In genomic region chr1:36156329-36157114, GRCh38 we compare ENCODE assay signal across 8 cellular contexts. TPM values are rescaled to one million over a fixed set of nuclear protein-coding genes. Genes with fewer than 3 reads are reported as not detected.
DNase-seq lines count a peak whose midpoint lies in the region; FAIRE-seq and TF ChIP-seq lines count a peak whose summit lies in the region.

No MANE protein-coding gene starts in this region.

- H3K4me2 ChIP-seq in endothelial cell of umbilical vein (ENCODE audit: insufficient read depth, low read length): peak overlapping the region; percentile 77

- H3K4me1 ChIP-seq in endothelial cell of umbilical vein (ENCODE audit: control insufficient read depth, extremely low read depth, insufficient read depth, low read length) (peaks cover 51% of the 10 kb centered on the region), stomach smooth muscle (ENCODE audit: control insufficient read depth, insufficient read depth, low read length) (peaks cover 76% of the 10 kb centered on the region)

- peak overlapping the region; percentile 78 for H3K27ac Mint-ChIP-seq in HFFc6

- peaks cover 72% of the 10 kb centered on the region for H3K4me1 Mint-ChIP-seq in HFFc6 (ENCODE audit: low read depth)

- no peaks in the 10 kb centered on the region for H3K9me1 ChIP-seq in endothelial cell of umbilical vein (replicated peaks; ENCODE audit: control insufficient read depth, extremely low read depth, insufficient read depth, low read length)

- DNase-seq in DMS79 treated with DMSO at 0.1 percent for 48 hours (lab: John Stamatoyannopoulos, UW) (peak; percentile 73), HFFc6 (peak; percentile 37), NCI-H526 (lab: John Stamatoyannopoulos, UW) (peak; percentile 72 to 94), endothelial cell of umbilical vein (ENCODE audit: low read depth, low spot score) (peak; percentile 82), midbrain (lab: John Stamatoyannopoulos, UW) (peak; percentile 85), AG08395 (ENCODE audit: low spot score) (no peak)
- DNase-seq in activated CD8-positive, alpha-beta memory T cell treated with anti-CD3 and anti-CD28 coated beads for 24 hours: peak; percentile 83

- H3K36me3 Mint-ChIP-seq in HFFc6 (ENCODE audit: low read depth): peaks cover 21% of the 10 kb centered on the region

- H3K27me3 ChIP-seq in endothelial cell of umbilical vein (ENCODE audit: control insufficient read depth in 2 of 2, insufficient read depth in 2 of 2, low read length in 2 of 2) (no peaks in the 10 kb centered on the region), stomach smooth muscle (ENCODE audit: control insufficient read depth in 1 of 2, insufficient read depth in 2 of 2, low read length in 2 of 2) (no peaks in the 10 kb centered on the region)

- H3K9me3 ChIP-seq in endothelial cell of umbilical vein (replicated peaks; ENCODE audit: control insufficient read depth, insufficient read depth, low read length): no peaks in the 10 kb centered on the region
- H3K9me3 ChIP-seq in stomach smooth muscle (ENCODE audit: control insufficient read depth in 2 of 2, low read length in 2 of 2): no peaks in the 10 kb centered on the region

- peak overlapping the region; percentile 98 for H3K4me3 Mint-ChIP-seq in HFFc6

- H3K4me3 ChIP-seq in endothelial cell of umbilical vein (replicated peaks in 1 of 3; ENCODE audit: insufficient read depth in 1 of 3, low read depth in 1 of 3, low read length in 3 of 3) (peak overlapping the region; percentile 48 to 88 (median 80)), stomach smooth muscle (ENCODE audit: low read length in 2 of 2) (peak overlapping the region; percentile 93 to 96)

- POLR2A ChIA-PET in endothelial cell of umbilical vein (lab: Charles Lee): interaction anchor here (0.6 to 2.1 kb wide), 3 partner anchors 10 to 68 kb away, joined by 4 to 6 read pairs (median 4); partner anchors contain the start of gene THRAP3

- no peaks in the 10 kb centered on the region for H3K9me3 Mint-ChIP-seq in HFFc6

- dilution Hi-C loops in endothelial cell of umbilical vein (cut with MboI; ENCODE audit: extremely low pct_ligation_motif_present, low sequenced_read_pairs): no loop called here

- H3K79me2 ChIP-seq in endothelial cell of umbilical vein (ENCODE audit: control insufficient read depth, insufficient read depth, low read length): peaks cover 55% of the 10 kb centered on the region

- H3K36me3 ChIP-seq in endothelial cell of umbilical vein (ENCODE audit: control insufficient read depth in 2 of 2, extremely low read depth in 1 of 2, insufficient read depth in 2 of 2, low read length in 2 of 2) (no peaks in the 10 kb centered on the region), stomach smooth muscle (ENCODE audit: control insufficient read depth in 2 of 2, insufficient read depth in 2 of 2, low read length in 2 of 2) (peaks cover 2 to 5% of the 10 kb centered on the region in 2 donors)

- TF ChIP-seq CTCF in HFFc6 (IDR thresholded peaks at IDR 0.05): no peak
- no peak for TF ChIP-seq CTCF in endothelial cell of umbilical vein (IDR thresholded peaks at IDR 0.05; ENCODE audit: extremely low read depth in 1 of 2, insufficient read depth in 1 of 2, low read depth in 1 of 2, low read length in 2 of 2)

- no peaks in the 10 kb centered on the region for H4K20me1 ChIP-seq in endothelial cell of umbilical vein (replicated peaks; ENCODE audit: control insufficient read depth, extremely low read depth, insufficient read depth, low read length)

- H3K27me3 Mint-ChIP-seq in HFFc6 (ENCODE audit: insufficient read depth): peaks cover 2% of the 10 kb centered on the region; the same call in 1 of the 2 replicates

- TSS peak; percentile 46 for BruUV-seq in endothelial cell of umbilical vein (replicated peaks; lab: Mats Ljungman, UMichigan)

- H2AFZ ChIP-seq in endothelial cell of umbilical vein (ENCODE audit: low read depth, low read length): no peak overlapping the region

- peak; percentile 91 for FAIRE-seq in endothelial cell of umbilical vein (lab: Jason Lieb, UNC)

- peak overlapping the region; percentile 93 for H3K27ac ChIP-seq in endothelial cell of umbilical vein (ENCODE audit: insufficient read depth, low read depth, low read length)
- H3K27ac ChIP-seq in stomach smooth muscle (ENCODE audit: low read length): peak overlapping the region; percentile 99

- peak; percentile 43 for TF ChIP-seq POLR2A in endothelial cell of umbilical vein (IDR thresholded peaks at IDR 0.05; ENCODE audit: low read depth, low read length)

- H3K9ac ChIP-seq in endothelial cell of umbilical vein (replicated peaks; ENCODE audit: extremely low read depth, insufficient read depth, low read length) (peak overlapping the region; percentile 93), stomach smooth muscle (ENCODE audit: low read length in 2 of 2) (peak overlapping the region; percentile 79 to 92)

- intact Hi-C loops in endothelial cell of umbilical vein (cut with micrococcal nuclease): loop anchor here (1.0 to 2.0 kb wide), 2 partner anchors 7 to 16 kb away; partner anchors contain the start of gene TRAPPC3

- CTCF ChIA-PET in endothelial cell of umbilical vein (lab: Charles Lee): interaction anchor here (1.1 to 9.3 kb wide), 3 partner anchors 27 to 129 kb away, joined by 3 to 201 read pairs (median 6); no protein-coding TSS in a partner anchor

TF ChIP-seq in endothelial cell of umbilical vein, 7 proteins besides CTCF, POLR2A, EP300 and RAD21:
- TF ChIP-seq FOS (IDR thresholded peaks at IDR 0.05; ENCODE audit: borderline replicate concordance, insufficient read depth, low read length) (no peak), GATA2 (IDR thresholded peaks at IDR 0.05; ENCODE audit: insufficient read depth, insufficient read length, low read depth, low read length) (no peak), MYC (IDR thresholded peaks at IDR 0.05; ENCODE audit: low read depth, low read length) (no peak), EZH2 (IDR thresholded peaks at IDR 0.05; ENCODE audit: borderline replicate concordance, low read depth, low read length, severe bottlenecking) (no peak), POLR2AphosphoS5 (IDR thresholded peaks at IDR 0.05; ENCODE audit: insufficient read depth, low read depth, low read length) (peak; percentile 16), JUN (IDR thresholded peaks at IDR 0.05; ENCODE audit: borderline replicate concordance, insufficient read depth, insufficient read length, low read depth) (no peak)
- TF ChIP-seq, protein P1, sequence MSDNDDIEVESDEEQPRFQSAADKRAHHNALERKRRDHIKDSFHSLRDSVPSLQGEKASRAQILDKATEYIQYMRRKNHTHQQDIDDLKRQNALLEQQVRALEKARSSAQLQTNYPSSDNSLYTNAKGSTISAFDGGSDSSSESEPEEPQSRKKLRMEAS (IDR thresholded peaks at IDR 0.05; ENCODE audit: insufficient read depth, insufficient read length): no peak

RNA-seq across cellular contexts. Expression of gene MAP7D1, which starts 0.6 kb away (rescaled TPM):
- total RNA-seq in HFFc6 (2021; fragmentation: NEBNext Ultra II Directional; extraction: Animal tissue kit (Norgen Biotek cat#: 25700)): 100 to 1,000 TPM; 202 to 234 (median 210) TPM
- 193 and 199 TPM in 2 replicates for total RNA-seq in endothelial cell of umbilical vein
- polyA plus RNA-seq in endothelial cell of umbilical vein: 69.7 and 72.8 TPM in 2 replicates
- 83.1 and 87.7 TPM in 2 replicates for polyA plus RNA-seq in endothelial cell of umbilical vein (2011; cell fraction: cytosol; rRNA removed)
- 96.6 and 103 TPM in 2 replicates for polyA plus RNA-seq in endothelial cell of umbilical vein (2011; cell fraction: nucleus; rRNA removed)
- polyA plus RNA-seq in endothelial cell of umbilical vein (2012): 92.9 and 99.3 TPM in 2 replicates
- 30.7 and 35.9 TPM in 2 replicates for polyA minus RNA-seq in endothelial cell of umbilical vein
- 29.4 TPM for polyA minus RNA-seq in endothelial cell of umbilical vein (2011; cell fraction: cytosol; rRNA and poly(A)+ RNA removed)
- 23.7 and 46.5 TPM in 2 replicates for polyA minus RNA-seq in endothelial cell of umbilical vein (2011; cell fraction: nucleus; rRNA and poly(A)+ RNA removed)

RNA-seq across cellular contexts. Expression of gene TRAPPC3, which starts 7.2 kb away (rescaled TPM):
- 10 to 100 TPM; 76.6 to 93.4 (median 78.6) TPM for total RNA-seq in HFFc6 (2021; fragmentation: NEBNext Ultra II Directional; extraction: Animal tissue kit (Norgen Biotek cat#: 25700))
- total RNA-seq in endothelial cell of umbilical vein: 87.7 and 93.4 TPM in 2 replicates
- 89.3 and 125 TPM in 2 replicates for polyA plus RNA-seq in endothelial cell of umbilical vein
- polyA plus RNA-seq in endothelial cell of umbilical vein (2011; cell fraction: cytosol; rRNA removed): 108 and 132 TPM in 2 replicates
- polyA plus RNA-seq in endothelial cell of umbilical vein (2011; cell fraction: nucleus; rRNA removed): 63.6 and 73.8 TPM in 2 replicates
- 92.2 and 107 TPM in 2 replicates for polyA plus RNA-seq in endothelial cell of umbilical vein (2012)
- polyA minus RNA-seq in endothelial cell of umbilical vein: 39.8 and 43.5 TPM in 2 replicates
- 44.3 TPM for polyA minus RNA-seq in endothelial cell of umbilical vein (2011; cell fraction: cytosol; rRNA and poly(A)+ RNA removed)
- polyA minus RNA-seq in endothelial cell of umbilical vein (2011; cell fraction: nucleus; rRNA and poly(A)+ RNA removed): 13.5 and 18.9 TPM in 2 replicates

RNA-seq across cellular contexts. Expression of gene COL8A2, which starts 31.5 kb away (rescaled TPM):
- total RNA-seq in HFFc6 (2021; fragmentation: NEBNext Ultra II Directional; extraction: Animal tissue kit (Norgen Biotek cat#: 25700)): 1 to 10 TPM; 1.9 to 6.4 (median 2.4) TPM
- 0.78 and 1.3 TPM in 2 replicates for total RNA-seq in endothelial cell of umbilical vein
- polyA plus RNA-seq in endothelial cell of umbilical vein: 1.2 and 1.6 TPM in 2 replicates
- 0.83 and 0.97 TPM in 2 replicates for polyA plus RNA-seq in endothelial cell of umbilical vein (2011; cell fraction: cytosol; rRNA removed)
- polyA plus RNA-seq in endothelial cell of umbilical vein (2011; cell fraction: nucleus; rRNA removed): 0.75 and 0.77 TPM in 2 replicates
- polyA plus RNA-seq in endothelial cell of umbilical vein (2012): 1.4 and 2.9 TPM in 2 replicates
- polyA minus RNA-seq in endothelial cell of umbilical vein: 0.73 and 1.1 TPM in 2 replicates
- polyA minus RNA-seq in endothelial cell of umbilical vein (2011; cell fraction: cytosol; rRNA and poly(A)+ RNA removed): not detected
- polyA minus RNA-seq in endothelial cell of umbilical vein (2011; cell fraction: nucleus; rRNA and poly(A)+ RNA removed): 0.19 TPM in 2 replicates
